8 cellular contexts compared by ENCODE assay signal in genomic region chr6:143060354-143060805, GRCh38. TPM values are rescaled to one million over a fixed set of nuclear protein-coding genes. Genes with fewer than 3 reads are reported as not detected.
A peak's percentile ranks its signal among the peaks of the same experiment; 100 is the strongest.
DNase-seq lines count a peak whose midpoint lies in the region; ATAC-seq and TF ChIP-seq lines count a peak whose summit lies in the region.

No MANE protein-coding gene starts in this region.

- H3K9me3 Mint-ChIP-seq in activated T-helper 17 cell treated with anti-CD3 and anti-CD28 coated beads, Interleukin-2, amount 50 U/mL, for 72 hours: no peaks in the 10 kb centered on the region
- H3K9me3 Mint-ChIP-seq in natural killer cell treated with Interleukin-12 subunit alpha and Interleukin-12 subunit beta and Interleukin-15 and Interleukin-18, amount 100 ng/mL, for 72 hours: no peaks in the 10 kb centered on the region

- POLR2A ChIA-PET in Panc1 (lab: Charles Lee): no interaction called here

- peak; percentile 30 for TF ChIP-seq CTCF in Panc1 (IDR thresholded peaks at IDR 0.05)

- intact Hi-C loops in Panc1 (cut with micrococcal nuclease; ENCODE audit: unreplicated experiment): loop anchor here (10.0 kb wide), 1 partner anchor 364 kb away; no protein-coding TSS in a partner anchor

- peaks cover 9% of the 10 kb centered on the region for H3K4me1 Mint-ChIP-seq in activated T-helper 17 cell treated with anti-CD3 and anti-CD28 coated beads, Interleukin-2, amount 50 U/mL, for 72 hours
- H3K4me1 Mint-ChIP-seq in natural killer cell treated with Interleukin-12 subunit alpha and Interleukin-12 subunit beta and Interleukin-15 and Interleukin-18, amount 100 ng/mL, for 72 hours (ENCODE audit: low read depth in 2 of 2): peaks cover 13 to 17% of the 10 kb centered on the region in 2 donors

- DNase-seq in CMK (ENCODE audit: low read depth) (peak; percentile 73), Panc1 (ENCODE audit: low read depth, low spot score) (no peak), fibroblast of peridontal ligament (ENCODE audit: extremely low read depth) (peak; percentile 81)
- DNase-seq in natural killer cell treated with Interleukin-12 subunit alpha and Interleukin-12 subunit beta and Interleukin-15 and Interleukin-18, amount 100 ng/mL, for 72 hours (ENCODE audit: low spot score): peak; percentile 90
- DNase-seq in stimulated activated naive CD4-positive, alpha-beta T cell treated with Interleukin-2 at 50 U/mL for 16 hours (lab: John Stamatoyannopoulos, UW): peak; percentile 77

- H3K4me3 Mint-ChIP-seq in activated T-helper 17 cell treated with anti-CD3 and anti-CD28 coated beads, Interleukin-2, amount 50 U/mL, for 72 hours: peak overlapping the region; percentile 89
- H3K4me3 Mint-ChIP-seq in natural killer cell treated with Interleukin-12 subunit alpha and Interleukin-12 subunit beta and Interleukin-15 and Interleukin-18, amount 100 ng/mL, for 72 hours: peak overlapping the region; percentile 81

- H3K36me3 ChIP-seq in Panc1 (ENCODE audit: control insufficient read depth, insufficient read depth, low read length): no peaks in the 10 kb centered on the region

- H3K36me3 Mint-ChIP-seq in activated T-helper 17 cell treated with anti-CD3 and anti-CD28 coated beads, Interleukin-2, amount 50 U/mL, for 72 hours (ENCODE audit: low read depth): peaks cover 9% of the 10 kb centered on the region
- H3K36me3 Mint-ChIP-seq in natural killer cell treated with Interleukin-12 subunit alpha and Interleukin-12 subunit beta and Interleukin-15 and Interleukin-18, amount 100 ng/mL, for 72 hours: no peaks in the 10 kb centered on the region

- CTCF ChIA-PET in Panc1 (lab: Charles Lee): no interaction called here

- peaks cover 7% of the 10 kb centered on the region for H3K4me1 ChIP-seq in Panc1 (ENCODE audit: control insufficient read depth, insufficient read depth, low read length)

- no TSS peak for BruUV-seq in Panc1 (replicated peaks; lab: Mats Ljungman, UMichigan)

- peak overlapping the region; percentile 91 for H3K27ac Mint-ChIP-seq in activated T-helper 17 cell treated with anti-CD3 and anti-CD28 coated beads, Interleukin-2, amount 50 U/mL, for 72 hours
- H3K27ac Mint-ChIP-seq in natural killer cell treated with Interleukin-12 subunit alpha and Interleukin-12 subunit beta and Interleukin-15 and Interleukin-18, amount 100 ng/mL, for 72 hours: peak overlapping the region; percentile 68 to 86

- peak overlapping the region; percentile 64 for H3K27ac ChIP-seq in Panc1 (ENCODE audit: low read length)

- H3K27me3 ChIP-seq in Panc1 (ENCODE audit: control insufficient read depth, insufficient read depth, low read length): no peaks in the 10 kb centered on the region

- H3K27me3 Mint-ChIP-seq in activated T-helper 17 cell treated with anti-CD3 and anti-CD28 coated beads, Interleukin-2, amount 50 U/mL, for 72 hours: no peaks in the 10 kb centered on the region
- peaks cover 0 to 13% of the 10 kb centered on the region in 2 donors for H3K27me3 Mint-ChIP-seq in natural killer cell treated with Interleukin-12 subunit alpha and Interleukin-12 subunit beta and Interleukin-15 and Interleukin-18, amount 100 ng/mL, for 72 hours

- in situ Hi-C loops in Panc1 (cut with HindIII; ENCODE audit: low pct_unique_long_range_greater_than_20kb, low sequenced_read_pairs): no loop called here

- H3K9me3 ChIP-seq in Panc1 (ENCODE audit: control insufficient read depth, insufficient read depth, low read depth, low read length): no peaks in the 10 kb centered on the region

- H3K4me3 ChIP-seq in Panc1 (ENCODE audit: low read depth in 2 of 2, low read length in 2 of 2): peak overlapping the region; percentile 80 to 81

- peak; percentile 76 for ATAC-seq in GM19372 (IDR thresholded peaks at IDR 0.05; ENCODE audit: low read depth, unreplicated experiment)
- ATAC-seq in HG03520 (IDR thresholded peaks at IDR 0.05; ENCODE audit: unreplicated experiment): peak; percentile 73
- peak; percentile 97 for ATAC-seq in Panc1
- ATAC-seq in activated T-helper 17 cell treated with anti-CD3 and anti-CD28 coated beads, Interleukin-2, amount 50 U/mL, for 72 hours (replicated peaks): peak; percentile 74
- peak; percentile 90 to 91 for ATAC-seq in natural killer cell treated with Interleukin-12 subunit alpha and Interleukin-12 subunit beta and Interleukin-15 and Interleukin-18, amount 100 ng/mL, for 72 hours

RNA-seq across cellular contexts. Expression of gene AIG1, which starts 0.3 kb away (rescaled TPM):
- total RNA-seq in Panc1 (2021; ENCODE audit: unreplicated experiment): 23.9 TPM
- 29.0 TPM for polyA plus RNA-seq in Panc1 (2012; ENCODE audit: insufficient read length)
- 10 to 100 TPM; 12.0 to 18.1 TPM for total RNA-seq in activated T-helper 17 cell treated with anti-CD3 and anti-CD28 coated beads, Interleukin-2, amount 50 U/mL, for 72 hours
- total RNA-seq in natural killer cell treated with Interleukin-12 subunit alpha and Interleukin-12 subunit beta and Interleukin-15 and Interleukin-18, amount 100 ng/mL, for 72 hours: 1 to 10 TPM; 5.7 to 7.4 TPM
